13 cellular contexts compared by ENCODE assay signal in genomic region chr1:18643154-18644012, GRCh38. TPM values are rescaled to one million over a fixed set of nuclear protein-coding genes. Genes with fewer than 3 reads are reported as not detected.
A peak's percentile ranks its signal among the peaks of the same experiment; 100 is the strongest.
DNase-seq lines count a peak whose midpoint lies in the region; ATAC-seq, FAIRE-seq and TF ChIP-seq lines count a peak whose summit lies in the region.
"Had no signal": no experiment of that assay in that cellular context is flagged by ENCODE, and none has a peak within 500 bp of the region (broad histone marks: within the 10 kb centered on the region; RNA-seq: fewer than 3 reads in every experiment).

No MANE protein-coding gene starts in this region.

- ATAC-seq in left colon, result peak; percentile 23
- ATAC-seq: stimulated activated memory B cell treated with anti-CD40 and anti-IgM and Interleukin-4, amounts not matched to agents 10 μg/mL and 1 μg/mL and 100 μg/mL, for 72 hours had no signal

- FAIRE-seq in D721Med (lab: Jason Lieb, UNC), result no peak

- no peak for TF ChIP-seq CTCF in D721Med (IDR thresholded peaks at IDR 0.05; ENCODE audit: insufficient read depth, missing control alignments)

- H3K27ac ChIP-seq in substantia nigra (ENCODE audit: low read depth, low read length, poor library complexity, severe bottlenecking), result no peak overlapping the region
- H3K27ac ChIP-seq: Peyer's patch had no signal

- intact Hi-C loops in left colon (cut with DNase I, micrococcal nuclease), result no loop called here

- peak; percentile 19 for DNase-seq in stimulated activated CD4-positive, alpha-beta T cell treated with anti-CD3 and anti-CD28 coated beads, Interleukin-1b, Interleukin-23, amount 100 ng/mL, for 48 hours
- DNase-seq in stimulated activated CD4-positive, alpha-beta T cell treated with anti-CD3 and anti-CD28 coated beads, Interleukin-2, amount 100 ng/mL, for 48 hours, result no peak
- DNase-seq in SW480 (ENCODE audit: low spot score) (peak; percentile 76), left colon (no peak), NCI-H1092 treated with DMSO at 0.1 percent for 48 hours (lab: John Stamatoyannopoulos, UW) (no peak), D721Med (ENCODE audit: insufficient read length, low spot score) (no peak), substantia nigra (lab: John Stamatoyannopoulos, UW) (no peak), NCI-H1930 (lab: John Stamatoyannopoulos, UW) (no peak)
- DNase-seq: EL, hippocampal formation, Peyer's patch had no signal

RNA-seq across cellular contexts. Expression of gene PAX7, which starts 12.7 kb away (rescaled TPM):
- total RNA-seq in left colon, result not detected
- total RNA-seq: LHCN-M2, Peyer's patch had no signal

Comparison
In these comparisons a context has a peak if more than half of its experiments do, and no peak if none do; other contexts are left out.
1. DNase-seq: peak in stimulated activated CD4-positive, alpha-beta T cell treated with anti-CD3 and anti-CD28 coated beads, Interleukin-1b, Interleukin-23, amount 100 ng/mL, for 48 hours (single experiment) and SW480 (single experiment); none in stimulated activated CD4-positive, alpha-beta T cell treated with anti-CD3 and anti-CD28 coated beads, Interleukin-2, amount 100 ng/mL, for 48 hours (0 of 2), left colon (0 of 2), NCI-H1092 treated with DMSO at 0.1 percent for 48 hours (single experiment), D721Med (single experiment), substantia nigra (0 of 49) and NCI-H1930 (0 of 2).